Comparison of ENCODE assay signal across 8 cellular contexts in the genomic region with DNA sequence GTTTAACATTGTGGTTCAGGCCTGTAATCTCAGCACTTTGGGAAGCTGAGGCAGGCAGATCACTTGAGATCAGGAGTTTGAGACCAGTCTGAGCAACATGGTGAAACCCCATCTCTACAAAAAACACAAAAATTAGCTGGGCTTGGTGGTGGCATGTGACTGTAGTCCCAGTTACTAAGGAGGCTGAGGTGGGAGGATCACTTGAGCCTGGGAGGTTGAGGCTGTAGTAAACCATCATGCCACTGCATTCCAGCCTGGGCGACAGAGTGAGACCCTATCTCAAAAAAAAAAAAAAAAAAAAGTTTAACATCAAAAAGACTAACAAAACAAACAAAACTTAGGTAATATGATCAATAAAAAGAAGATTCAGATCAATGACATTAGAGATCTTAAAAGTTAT. TPM values are rescaled to one million over a fixed set of nuclear protein-coding genes. Genes with fewer than 3 reads are reported as not detected.
DNase-seq lines count a peak whose midpoint lies in the region; ATAC-seq, FAIRE-seq and TF ChIP-seq lines count a peak whose summit lies in the region.
"Not testable (repeated sequence)": the region's sequence is repeated elsewhere in the genome, so short reads cannot be mapped to it uniquely, and the experiment has no call there.

No MANE protein-coding gene starts in this region.

- not testable (repeated sequence) for H4K20me1 ChIP-seq in BLaER1; K562 (replicated peaks; ENCODE audit: control insufficient read depth, insufficient read depth, low read length)

- not testable (repeated sequence) for H3K9ac ChIP-seq in BLaER1; K562 (ENCODE audit: insufficient read depth in 1 of 2, low read depth in 2 of 2, low read length in 2 of 2)

- not testable (repeated sequence) for FAIRE-seq in K562 (lab: Jason Lieb, UNC)

- not testable (repeated sequence) for H3K79me2 ChIP-seq in K562 (ENCODE audit: control insufficient read depth, insufficient read depth, low read length)

- H3K4me1 ChIP-seq in BLaER1 (peaks cover 36% of the 10 kb centered on the region), K562 (replicated peaks in 1 of 2; ENCODE audit: control insufficient read depth in 2 of 2, insufficient read depth in 2 of 2, low read length in 2 of 2) (peaks cover 0 to 13% of the 10 kb centered on the region in 2 experiments; a peak in 4 of 5 replicates)
- not testable (repeated sequence) for H3K4me1 ChIP-seq in HEK293 (ENCODE audit: control insufficient read depth, insufficient read depth, low read length)

- not testable (repeated sequence) for TF ChIP-seq RAD21 in K562 (CRISPR knock-in tag; conservative IDR thresholded peaks at IDR 0.05 in 1 of 2, IDR thresholded peaks at IDR 0.05 in 1 of 2)

- H3K27me3 Mint-ChIP-seq in activated CD4-positive, alpha-beta T cell treated with anti-CD3 and anti-CD28 coated beads for 36 hours; activated T-cell treated with anti-CD3 and anti-CD28 coated beads, Interleukin-2, amount 50 U/mL, for 24 hours; activated naive CD4-positive, alpha-beta T cell treated with anti-CD3 and anti-CD28 coated beads, Interleukin-2, amount 50 U/mL, for 24 hours; naive thymus-derived CD8-positive, alpha-beta T cell: not testable (repeated sequence)

- H3K9me3 Mint-ChIP-seq in activated CD4-positive, alpha-beta T cell treated with anti-CD3 and anti-CD28 coated beads for 36 hours (ENCODE audit: low read depth); activated T-cell treated with anti-CD3 and anti-CD28 coated beads, Interleukin-2, amount 50 U/mL, for 24 hours; activated naive CD4-positive, alpha-beta T cell treated with anti-CD3 and anti-CD28 coated beads, Interleukin-2, amount 50 U/mL, for 24 hours; naive thymus-derived CD8-positive, alpha-beta T cell; stimulated activated effector memory CD8-positive, alpha-beta T cell treated with anti-CD3 and anti-CD28 coated beads, Interleukin-12 subunit alpha, Interleukin-12 subunit beta, amount 100 ng/mL, for 72 hours: not testable (repeated sequence)

- H3K4me3 ChIP-seq in BLaER1; HEK293 (ENCODE audit: low read depth, low read length); K562: not testable (repeated sequence)

- ATAC-seq in activated CD4-positive, alpha-beta T cell treated with anti-CD3 and anti-CD28 coated beads for 36 hours = peak; percentile 23
- not testable (repeated sequence) for ATAC-seq in K562; naive thymus-derived CD8-positive, alpha-beta T cell; stimulated activated effector memory CD8-positive, alpha-beta T cell treated with anti-CD3 and anti-CD28 coated beads, Interleukin-12 subunit alpha, Interleukin-12 subunit beta, amount 100 ng/mL, for 72 hours

- H3K9me1 ChIP-seq in K562 (ENCODE audit: control insufficient read depth, insufficient read depth, low read length) = not testable (repeated sequence)

- TF ChIP-seq CTCF in HEK293 (tag by site-specific recombination; IDR thresholded peaks at IDR 0.05); K562 (IDR thresholded peaks at IDR 0.05 in 2 of 3, conservative IDR thresholded peaks at IDR 0.05 in 1 of 3; ENCODE audit: insufficient read depth in 2 of 3, low read depth in 1 of 3, low read length in 3 of 3): not testable (repeated sequence)

- in situ Hi-C loops in K562 (cut with MboI) = not testable (repeated sequence)

- peaks cover 61% of the 10 kb centered on the region for H3K36me3 ChIP-seq in BLaER1
- H3K36me3 ChIP-seq in HEK293 (ENCODE audit: control insufficient read depth in 2 of 2, insufficient read depth in 1 of 2, low read length in 2 of 2); K562 (ENCODE audit: control insufficient read depth, insufficient read depth, low read length): not testable (repeated sequence)

- H3K4me2 ChIP-seq in BLaER1; K562 (ENCODE audit: insufficient read depth, low read length): not testable (repeated sequence)

- H3K27ac ChIP-seq in BLaER1 = 0 out of 2 replicates have a peak overlapping the region, but pooled peaks have one; percentile 12
- H3K27ac ChIP-seq in HEK293 (ENCODE audit: extremely low read depth, low read depth, low read length); K562 (ENCODE audit: extremely low read depth, low read depth, low read length): not testable (repeated sequence)

- peaks cover 46% of the 10 kb centered on the region for H3K4me1 Mint-ChIP-seq in activated CD4-positive, alpha-beta T cell treated with anti-CD3 and anti-CD28 coated beads for 36 hours
- H3K4me1 Mint-ChIP-seq in activated T-cell treated with anti-CD3 and anti-CD28 coated beads, Interleukin-2, amount 50 U/mL, for 24 hours (ENCODE audit: low read depth) = peaks cover 40% of the 10 kb centered on the region
- peaks cover 46% of the 10 kb centered on the region for H3K4me1 Mint-ChIP-seq in activated naive CD4-positive, alpha-beta T cell treated with anti-CD3 and anti-CD28 coated beads, Interleukin-2, amount 50 U/mL, for 24 hours
- peaks cover 15 to 59% (median 49%) of the 10 kb centered on the region in 4 donors for H3K4me1 Mint-ChIP-seq in naive thymus-derived CD8-positive, alpha-beta T cell
- peaks cover 38% of the 10 kb centered on the region for H3K4me1 Mint-ChIP-seq in stimulated activated effector memory CD8-positive, alpha-beta T cell treated with anti-CD3 and anti-CD28 coated beads, Interleukin-12 subunit alpha, Interleukin-12 subunit beta, amount 100 ng/mL, for 72 hours

- DNase-seq in activated CD4-positive, alpha-beta T cell treated with anti-CD3 and anti-CD28 coated beads for 36 hours; K562 (ENCODE audit: extremely low read depth in 1 of 4, low spot score in 3 of 4); naive thymus-derived CD8-positive, alpha-beta T cell; stimulated activated effector memory CD8-positive, alpha-beta T cell treated with anti-CD3 and anti-CD28 coated beads, Interleukin-12 subunit alpha, Interleukin-12 subunit beta, amount 100 ng/mL, for 72 hours (ENCODE audit: low spot score in 2 of 2): not testable (repeated sequence)
- peak; percentile 25 for DNase-seq in activated T-cell treated with anti-CD3 and anti-CD28 coated beads, Interleukin-2, amount 50 U/mL, for 24 hours

- not testable (repeated sequence) for H3K27me3 ChIP-seq in BLaER1; K562 (ENCODE audit: control insufficient read depth in 2 of 2, insufficient read depth in 2 of 2, low read length in 2 of 2)

- H3K9me3 ChIP-seq in BLaER1 = peaks cover 35% of the 10 kb centered on the region
- H3K9me3 ChIP-seq in HEK293 (ENCODE audit: control insufficient read depth, insufficient read depth, low read depth, low read length); K562 (replicated peaks; ENCODE audit: control insufficient read depth, insufficient read depth, low read depth, low read length): not testable (repeated sequence)

- peaks cover 15% of the 10 kb centered on the region for H3K36me3 Mint-ChIP-seq in activated CD4-positive, alpha-beta T cell treated with anti-CD3 and anti-CD28 coated beads for 36 hours (ENCODE audit: low read depth)
- peaks cover 20% of the 10 kb centered on the region for H3K36me3 Mint-ChIP-seq in activated T-cell treated with anti-CD3 and anti-CD28 coated beads, Interleukin-2, amount 50 U/mL, for 24 hours (ENCODE audit: low read depth)
- H3K36me3 Mint-ChIP-seq in activated naive CD4-positive, alpha-beta T cell treated with anti-CD3 and anti-CD28 coated beads, Interleukin-2, amount 50 U/mL, for 24 hours = peaks cover 10% of the 10 kb centered on the region
- peaks cover 6 to 68% (median 17%) of the 10 kb centered on the region in 3 donors for H3K36me3 Mint-ChIP-seq in naive thymus-derived CD8-positive, alpha-beta T cell
- peaks cover 40% of the 10 kb centered on the region for H3K36me3 Mint-ChIP-seq in stimulated activated effector memory CD8-positive, alpha-beta T cell treated with anti-CD3 and anti-CD28 coated beads, Interleukin-12 subunit alpha, Interleukin-12 subunit beta, amount 100 ng/mL, for 72 hours

- not testable (repeated sequence) for H3K27ac Mint-ChIP-seq in activated CD4-positive, alpha-beta T cell treated with anti-CD3 and anti-CD28 coated beads for 36 hours
- peak overlapping the region; percentile 86 for H3K27ac Mint-ChIP-seq in activated T-cell treated with anti-CD3 and anti-CD28 coated beads, Interleukin-2, amount 50 U/mL, for 24 hours
- peak overlapping the region; percentile 91 for H3K27ac Mint-ChIP-seq in activated naive CD4-positive, alpha-beta T cell treated with anti-CD3 and anti-CD28 coated beads, Interleukin-2, amount 50 U/mL, for 24 hours
- peak overlapping the region in 7 of 10 donors; percentile 9 to 88 (median 76) for H3K27ac Mint-ChIP-seq in naive thymus-derived CD8-positive, alpha-beta T cell
- H3K27ac Mint-ChIP-seq in stimulated activated effector memory CD8-positive, alpha-beta T cell treated with anti-CD3 and anti-CD28 coated beads, Interleukin-12 subunit alpha, Interleukin-12 subunit beta, amount 100 ng/mL, for 72 hours = peak overlapping the region; percentile 81

- H2AFZ ChIP-seq in K562 (ENCODE audit: low read depth, low read length) = not testable (repeated sequence)

- BruUV-seq in K562 (replicated peaks; lab: Mats Ljungman, UMichigan) = not testable (repeated sequence)

- POLR2A ChIA-PET in HEK293 (lab: Yijun Ruan, JAX); activated CD4-positive, alpha-beta T cell treated with anti-CD3 and anti-CD28 coated beads for 36 hours (lab: Charles Lee); K562 (lab: Yijun Ruan, JAX): not testable (repeated sequence)
- POLR2A ChIA-PET in naive thymus-derived CD8-positive, alpha-beta T cell (lab: Charles Lee) = interaction anchor here (1.1 kb wide), 2 partner anchors 9 to 18 kb away, joined by 3 to 5 read pairs; no protein-coding TSS in a partner anchor

- TF ChIP-seq POLR2A in K562 (conservative IDR thresholded peaks at IDR 0.05) = not testable (repeated sequence)

- intact Hi-C loops in activated CD4-positive, alpha-beta T cell treated with anti-CD3 and anti-CD28 coated beads for 36 hours (cut with DNase I, micrococcal nuclease); K562 (cut with micrococcal nuclease): not testable (repeated sequence)

- 89% methylated on average over 1 of the region's 1 CpG for WGBS in K562 (ENCODE audit: insufficient coverage, low coverage, missing lambda C conversion rate)

- H3K4me3 Mint-ChIP-seq in activated CD4-positive, alpha-beta T cell treated with anti-CD3 and anti-CD28 coated beads for 36 hours; activated T-cell treated with anti-CD3 and anti-CD28 coated beads, Interleukin-2, amount 50 U/mL, for 24 hours; activated naive CD4-positive, alpha-beta T cell treated with anti-CD3 and anti-CD28 coated beads, Interleukin-2, amount 50 U/mL, for 24 hours; stimulated activated effector memory CD8-positive, alpha-beta T cell treated with anti-CD3 and anti-CD28 coated beads, Interleukin-12 subunit alpha, Interleukin-12 subunit beta, amount 100 ng/mL, for 72 hours: not testable (repeated sequence)
- H3K4me3 Mint-ChIP-seq in naive thymus-derived CD8-positive, alpha-beta T cell = peak overlapping the region in 2 of 10 donors; percentile 7 to 33

- TF ChIP-seq EP300 in K562 (IDR thresholded peaks at IDR 0.05; ENCODE audit: low read length) = not testable (repeated sequence)

- CTCF ChIA-PET in HEK293 (lab: Yijun Ruan, JAX) = interaction anchor here (0.6 kb wide), 1 partner anchor 223 kb away, joined by 3 read pairs; the partner anchor contains the start of gene PRICKLE4
- CTCF ChIA-PET in activated CD4-positive, alpha-beta T cell treated with anti-CD3 and anti-CD28 coated beads for 36 hours (lab: Charles Lee) = interaction anchor here (0.7 to 1.1 kb wide), 3 partner anchors 61 to 1380 kb away, joined by 3 to 5 read pairs (median 3); partner anchors contain the start of genes BYSL and MED20
- CTCF ChIA-PET in K562 (lab: Yijun Ruan, JAX; ENCODE audit: low intra/inter-chr PET ratio) = not testable (repeated sequence)

RNA-seq across cellular contexts. Expression of gene TAF8, which starts 46.7 kb away (rescaled TPM):
- 10 to 100 TPM; 52.3 to 53.1 TPM for total RNA-seq in activated CD4-positive, alpha-beta T cell treated with anti-CD3 and anti-CD28 coated beads for 36 hours
- total RNA-seq in K562 (2011; cell fraction: chromatin; rRNA removed; ENCODE audit: low replicate concordance) = 128 and 137 TPM in 2 replicates
- 89.7 and 95.9 TPM in 2 replicates for total RNA-seq in K562 (2011; cell fraction: nucleolus; rRNA removed)
- total RNA-seq in K562 (2011; cell fraction: nucleoplasm; rRNA removed) = 111 and 145 TPM in 2 replicates
- 37.8 and 45.6 TPM in 2 replicates for total RNA-seq in K562 (2014; rRNA removed)
- 41.0 and 43.8 TPM in 2 replicates for total RNA-seq in K562 (2014; rRNA removed; fragmentation: Illumina TruSeq; extraction: Trizol)
- 29.4 and 32.3 TPM in 2 replicates for total RNA-seq in K562 (2015; rRNA removed; fragmentation: Illumina TruSeq; extraction: Trizol)
- 49.1 and 51.4 TPM in 2 replicates for total RNA-seq in K562 (2021)
- polyA plus RNA-seq in K562 (2011; rRNA removed) = 52.8 and 57.2 TPM in 2 replicates
- 58.0 and 76.8 TPM in 2 replicates for polyA plus RNA-seq in K562 (2011; cell fraction: cytosol; rRNA removed)
- polyA plus RNA-seq in K562 (2011; cell fraction: nucleus; rRNA removed) = 33.2 and 40.6 TPM in 2 replicates
- 24.5 and 33.6 TPM in 2 replicates for polyA plus RNA-seq in K562 (2012)
- polyA plus RNA-seq in K562 (2014; fragmentation: Illumina TruSeq; extraction: Trizol) = 49.2 and 52.6 TPM in 2 replicates
- polyA plus RNA-seq in K562 (2014; fragmentation: Nextera tagmentation; extraction: Ambion mirVana) = 10 to 100 TPM; 58.9 to 84.0 TPM
- polyA plus RNA-seq in K562 (2014; rRNA removed) = 57.1 and 60.3 TPM in 2 replicates
- polyA minus RNA-seq in K562 (2011; rRNA and poly(A)+ RNA removed) = 89.5 and 117 TPM in 2 replicates
- 30.9 and 35.3 TPM in 2 replicates for polyA minus RNA-seq in K562 (2011; cell fraction: cytosol; rRNA and poly(A)+ RNA removed)
- 37.0 and 60.9 TPM in 2 replicates for polyA minus RNA-seq in K562 (2011; cell fraction: nucleus; rRNA and poly(A)+ RNA removed)
- total RNA-seq in naive thymus-derived CD8-positive, alpha-beta T cell = 10 to 100 TPM; 61.3 to 73.8 TPM
- 10 to 100 TPM; 24.4 to 36.8 (median 28.6) TPM for polyA plus RNA-seq in naive thymus-derived CD8-positive, alpha-beta T cell
